19 cellular contexts compared by ENCODE assay signal in genomic region chr6:14092861-14093789, GRCh38. TPM values are rescaled to one million over a fixed set of nuclear protein-coding genes. Genes with fewer than 3 reads are reported as not detected.
DNase-seq lines count a peak whose midpoint lies in the region; ATAC-seq, FAIRE-seq and TF ChIP-seq lines count a peak whose summit lies in the region.
"Had no signal": no experiment of that assay in that cellular context is flagged by ENCODE, and none has a peak within 500 bp of the region (broad histone marks: within the 10 kb centered on the region; RNA-seq: fewer than 3 reads in every experiment).

No MANE protein-coding gene starts in this region.

- H3K27ac ChIP-seq in small intestine (ENCODE audit: low read depth in 1 of 2, low read length in 1 of 2), result no peak overlapping the region
- H3K27ac ChIP-seq: pancreas, WERI-Rb-1 had no signal

- peak; percentile 88 for DNase-seq in M059J (ENCODE audit: low read depth)
- peak; percentile 97 for DNase-seq in SK-MEL-5 (ENCODE audit: low read depth, low spot score)
- DNase-seq in epithelial cell of esophagus (ENCODE audit: low read depth), result peak; percentile 27
- peak; percentile 12 for DNase-seq in small intestine
- DNase-seq in A172 (ENCODE audit: low spot score), result no peak
- DNase-seq in posterior cingulate gyrus, result no peak
- no peak for DNase-seq in WTC11 (ENCODE audit: low spot score)
- DNase-seq in dermis blood vessel endothelial cell, result no peak
- DNase-seq: activated CD8-positive, alpha-beta memory T cell treated with anti-CD3 and anti-CD28 coated beads, Interleukin-2, amount 50 U/mL, for 4 hours; activated naive CD4-positive, alpha-beta T cell treated with anti-CD3 and anti-CD28 coated beads, Interleukin-2, amount 10 ng/mL, durations not matched to agents 7 days and 5 days; DND-41; HCEC 1CT; IMR-90; kidney glomerular epithelial cell; pancreas; SW 1271; WERI-Rb-1 had no signal

- H3K4me1 ChIP-seq in small intestine (ENCODE audit: control insufficient read depth in 2 of 2, insufficient read depth in 1 of 2, low read depth in 1 of 2, low read length in 1 of 2), result no peaks in the 10 kb centered on the region
- H3K4me1 ChIP-seq: pancreas had no signal

- H3K36me3 Mint-ChIP-seq in WTC11, result peaks cover 8% of the 10 kb centered on the region
- H3K36me3 Mint-ChIP-seq: activated naive CD4-positive, alpha-beta T cell treated with anti-CD3 and anti-CD28 coated beads, Interleukin-2, amount 10 ng/mL, durations not matched to agents 7 days and 5 days had no signal

- FAIRE-seq in small intestine (lab: Jason Lieb, UNC), result no peak
- FAIRE-seq: pancreas had no signal

- in situ Hi-C loops in SK-MEL-5 (cut with HindIII; ENCODE audit: low pct_unique_long_range_greater_than_20kb, low sequenced_read_pairs), result no loop called here

- H3K4me1 Mint-ChIP-seq in WTC11, result peaks cover 9% of the 10 kb centered on the region

- peaks cover 30% of the 10 kb centered on the region for H3K9me3 Mint-ChIP-seq in WTC11
- H3K9me3 Mint-ChIP-seq: activated naive CD4-positive, alpha-beta T cell treated with anti-CD3 and anti-CD28 coated beads, Interleukin-2, amount 10 ng/mL, durations not matched to agents 7 days and 5 days; central memory CD8-positive, alpha-beta T cell had no signal

- peaks cover 0 to 2% of the 10 kb centered on the region in 2 donors for H3K27me3 ChIP-seq in small intestine (ENCODE audit: control insufficient read depth in 2 of 2, insufficient read depth in 2 of 2, low read length in 2 of 2)
- H3K27me3 ChIP-seq: Peyer's patch had no signal

- no peak for ATAC-seq in WTC11

- H3K4me3 Mint-ChIP-seq in WTC11, result no peak overlapping the region
- H3K4me3 Mint-ChIP-seq: activated naive CD4-positive, alpha-beta T cell treated with anti-CD3 and anti-CD28 coated beads, Interleukin-2, amount 10 ng/mL, durations not matched to agents 7 days and 5 days; central memory CD8-positive, alpha-beta T cell had no signal

- TF ChIP-seq CTCF in epithelial cell of esophagus (IDR thresholded peaks at IDR 0.05; ENCODE audit: insufficient read depth, low read depth, low read length, missing control alignments) (no peak), WTC11 (IDR thresholded peaks at IDR 0.05) (no peak)

- 60 to 73% (median 70%) methylated on average over 11 of the region's 11 CpGs for WGBS in small intestine, 3 donors

- H3K4me3 ChIP-seq in epithelial cell of esophagus (ENCODE audit: low read length) (no peak overlapping the region), small intestine (ENCODE audit: low read depth in 1 of 2, low read length in 2 of 2) (no peak overlapping the region)
- H3K4me3 ChIP-seq: pancreas, Peyer's patch had no signal

- CTCF ChIA-PET in WTC11 (lab: Charles Lee), result no interaction called here

- H3K27ac Mint-ChIP-seq in WTC11, result no peak overlapping the region
- H3K27ac Mint-ChIP-seq: activated naive CD4-positive, alpha-beta T cell treated with anti-CD3 and anti-CD28 coated beads, Interleukin-2, amount 10 ng/mL, durations not matched to agents 7 days and 5 days had no signal

- POLR2A ChIA-PET in WTC11 (lab: Charles Lee), result no interaction called here

- intact Hi-C loops in posterior cingulate gyrus (cut with DNase I), result no loop called here

- H3K36me3 ChIP-seq in small intestine (ENCODE audit: control insufficient read depth in 2 of 2, insufficient read depth in 2 of 2, low read length in 2 of 2), result no peaks in the 10 kb centered on the region
- H3K36me3 ChIP-seq: pancreas, Peyer's patch, WERI-Rb-1 had no signal

- no peaks in the 10 kb centered on the region for H3K9me3 ChIP-seq in small intestine (ENCODE audit: control insufficient read depth, low read depth)
- H3K9me3 ChIP-seq: pancreas, Peyer's patch had no signal

- H3K27me3 Mint-ChIP-seq in WTC11 (ENCODE audit: low read depth), result peaks cover 8% of the 10 kb centered on the region; the same call in 1 of the 2 replicates
- H3K27me3 Mint-ChIP-seq: activated naive CD4-positive, alpha-beta T cell treated with anti-CD3 and anti-CD28 coated beads, Interleukin-2, amount 10 ng/mL, durations not matched to agents 7 days and 5 days had no signal

TF ChIP-seq in WTC11, 78 proteins besides CTCF, POLR2A, EP300 and RAD21 (continues in another document):
- TF ChIP-seq NFE2L1 (CRISPR knock-in tag; IDR thresholded peaks at IDR 0.05) (no peak), NFYB (CRISPR knock-in tag; conservative IDR thresholded peaks at IDR 0.05; ENCODE audit: low read depth) (no peak), SMAD3 (CRISPR knock-in tag; IDR thresholded peaks at IDR 0.05; ENCODE audit: borderline replicate concordance) (no peak), E2F1 (CRISPR knock-in tag; IDR thresholded peaks at IDR 0.05) (no peak), NR1H2 (CRISPR knock-in tag; IDR thresholded peaks at IDR 0.05) (no peak), ZMAT4 (CRISPR knock-in tag; IDR thresholded peaks at IDR 0.05) (no peak), ARID4B (CRISPR knock-in tag; IDR thresholded peaks at IDR 0.05; ENCODE audit: borderline replicate concordance) (no peak), MLX (CRISPR knock-in tag; IDR thresholded peaks at IDR 0.05) (no peak), SP1 (CRISPR knock-in tag; conservative IDR thresholded peaks at IDR 0.05) (no peak), HMGXB4 (CRISPR knock-in tag; IDR thresholded peaks at IDR 0.05) (no peak), RORB (CRISPR knock-in tag; IDR thresholded peaks at IDR 0.05) (no peak)

RNA-seq across cellular contexts. Expression of gene CD83, which starts 24.4 kb away (rescaled TPM):
- 6.8 and 8.9 TPM in 2 replicates for total RNA-seq in M059J (2014; rRNA removed; shearing (Covaris generic))
- total RNA-seq in SK-MEL-5 (2014; rRNA removed; shearing (Covaris generic)), result 43.0 and 43.5 TPM in 2 replicates
- polyA plus RNA-seq in SK-MEL-5 (2015; cell fraction: cytosol; rRNA removed), result 37.3 and 39.1 TPM in 2 replicates
- 17.8 and 22.1 TPM in 2 replicates for polyA plus RNA-seq in SK-MEL-5 (2015; cell fraction: nucleus; rRNA removed)
- 1 to 10 TPM in 1 of 3 donors, under 1 TPM in 2; 0.45 to 1.9 (median 0.54) TPM for polyA plus RNA-seq in small intestine
- 4.4 and 5.3 TPM in 2 replicates for total RNA-seq in A172 (2014; rRNA removed; shearing (Covaris generic))
- total RNA-seq in WTC11 (2021) (5.5 to 7.5 TPM (median 7.4 TPM) in 3 replicates), dermis blood vessel endothelial cell (2.9 and 5.3 TPM in 2 replicates)

Comparison
In these comparisons a context has a peak if more than half of its experiments do, and no peak if none do; other contexts are left out.
1. DNase-seq: peak in M059J (single experiment), SK-MEL-5 (single experiment), epithelial cell of esophagus (single experiment) and small intestine (single experiment); none in A172 (single experiment), posterior cingulate gyrus (0 of 10), WTC11 (single experiment) and dermis blood vessel endothelial cell (single experiment).